Comparison of ENCODE assay signal across 15 cellular contexts in genomic region chr21:27362249-27362648, GRCh38.
DNase-seq lines count a peak whose midpoint lies in the region; ATAC-seq, FAIRE-seq and TF ChIP-seq lines count a peak whose summit lies in the region.
"Had no signal": no experiment of that assay in that cellular context is flagged by ENCODE, and none has a peak within 500 bp of the region (broad histone marks: within the 10 kb centered on the region; RNA-seq: fewer than 3 reads in every experiment).

No MANE protein-coding gene starts in this region.

- no peaks in the 10 kb centered on the region for H3K9me3 Mint-ChIP-seq in endodermal cell
- H3K9me3 Mint-ChIP-seq in osteocyte (ENCODE audit: unreplicated experiment) = peaks cover 18% of the 10 kb centered on the region
- H3K9me3 Mint-ChIP-seq: activated naive CD4-positive, alpha-beta T cell treated with anti-CD3 and anti-CD28 coated beads, Interleukin-2, amount 50 U/mL, for 24 hours had no signal

- in situ Hi-C loops in HAP-1 (cut with MboI; ENCODE audit: low sequenced_read_pairs) = no loop called here

- DNase-seq in SK-N-SH (no peak), endodermal cell (no peak), pons (ENCODE audit: low spot score) (peak; percentile 6), osteocyte (ENCODE audit: extremely low spot score, unreplicated experiment) (no peak), kidney (no peak), HAP-1 (ENCODE audit: low spot score in 2 of 2) (no peak)
- DNase-seq: erythroblast; NCI-H2081 treated with DMSO at 0.1 percent for 48 hours; NK-92 treated with Interleukin-12 subunit alpha and Interleukin-12 subunit beta, amount 100 ng/mL, for 24 hours; thyroid gland had no signal

- H3K4me3 ChIP-seq in SK-N-SH (ENCODE audit: low read depth in 2 of 2, low read length in 1 of 2) (no peak overlapping the region), OCI-LY1 (ENCODE audit: low read depth, low read length, poor library complexity, severe bottlenecking) (no peak overlapping the region), endodermal cell (ENCODE audit: low read length) (no peak overlapping the region), kidney (ENCODE audit: low read length in 2 of 2) (no peak overlapping the region), HAP-1 (no peak overlapping the region)
- H3K4me3 ChIP-seq: prostate gland, thyroid gland had no signal

- H3K4me1 ChIP-seq in SK-N-SH (ENCODE audit: control insufficient read depth in 1 of 2, insufficient read depth in 2 of 2, low read depth in 1 of 2, low read length in 1 of 2) = no peaks in the 10 kb centered on the region; a peak in 1 of 4 replicates
- no peaks in the 10 kb centered on the region for H3K4me1 ChIP-seq in OCI-LY1 (ENCODE audit: insufficient read depth, low read length, severe bottlenecking)
- no peaks in the 10 kb centered on the region for H3K4me1 ChIP-seq in endodermal cell (ENCODE audit: control insufficient read depth, insufficient read depth, low read length)
- H3K4me1 ChIP-seq in kidney (ENCODE audit: control insufficient read depth in 1 of 2, insufficient read depth in 1 of 2, low read depth in 1 of 2, low read length in 2 of 2) = no peaks in the 10 kb centered on the region
- H3K4me1 ChIP-seq in HAP-1 = no peaks in the 10 kb centered on the region
- H3K4me1 ChIP-seq: prostate gland, thyroid gland had no signal

- no peak overlapping the region for H3K27ac Mint-ChIP-seq in endodermal cell
- no peak overlapping the region for H3K27ac Mint-ChIP-seq in osteocyte (ENCODE audit: unreplicated experiment)
- H3K27ac Mint-ChIP-seq: activated naive CD4-positive, alpha-beta T cell treated with anti-CD3 and anti-CD28 coated beads, Interleukin-2, amount 50 U/mL, for 24 hours had no signal

- H3K27me3 ChIP-seq in SK-N-SH (ENCODE audit: insufficient read depth) (no peaks in the 10 kb centered on the region), OCI-LY1 (ENCODE audit: insufficient read depth, low read length) (no peaks in the 10 kb centered on the region), endodermal cell (ENCODE audit: control insufficient read depth, insufficient read depth, low read length, poor library complexity, severe bottlenecking) (no peaks in the 10 kb centered on the region), HAP-1 (ENCODE audit: low read depth) (no peaks in the 10 kb centered on the region)
- H3K27me3 ChIP-seq: thyroid gland had no signal

- H3K36me3 ChIP-seq in SK-N-SH (replicated peaks in 1 of 2; ENCODE audit: control insufficient read depth in 1 of 2, insufficient read depth in 2 of 2, low read length in 1 of 2) (no peaks in the 10 kb centered on the region), OCI-LY1 (ENCODE audit: insufficient read depth, low read length) (no peaks in the 10 kb centered on the region), endodermal cell (ENCODE audit: control insufficient read depth, insufficient read depth, low read length) (no peaks in the 10 kb centered on the region), kidney (ENCODE audit: control insufficient read depth in 1 of 2, insufficient read depth in 2 of 2, low read length in 2 of 2) (no peaks in the 10 kb centered on the region), HAP-1 (replicated peaks) (no peaks in the 10 kb centered on the region)
- H3K36me3 ChIP-seq: prostate gland, thyroid gland had no signal

- H3F3A ChIP-seq in SK-N-SH (replicated peaks; ENCODE audit: insufficient read depth) (peaks cover 3% of the 10 kb centered on the region), OCI-LY1 (ENCODE audit: insufficient read depth, low read length) (no peaks in the 10 kb centered on the region)

- no peak for FAIRE-seq in kidney (lab: Jason Lieb, UNC)

- WGBS in SK-N-SH (ENCODE audit: low lambda C conversion rate) = 92% methylated on average over 1 of the region's 1 CpG
- WGBS in endodermal cell (ENCODE audit: insufficient coverage in 1 of 2, insufficient read length in 1 of 2), 2 experiments = 93% methylated on average over 1 of the region's 1 CpG; no CpG with 5 or more reads in 1 of the 2 experiments

- H3K4me2 ChIP-seq in SK-N-SH (no peak overlapping the region), OCI-LY1 (ENCODE audit: low read length) (no peak overlapping the region)
- H3K4me2 ChIP-seq: KMS-11 had no signal

- TF ChIP-seq RAD21 in SK-N-SH (IDR thresholded peaks at IDR 0.05; ENCODE audit: low read length) = no peak

- H3K9me3 ChIP-seq in SK-N-SH = no peaks in the 10 kb centered on the region
- no peaks in the 10 kb centered on the region for H3K9me3 ChIP-seq in OCI-LY1 (ENCODE audit: low read length)
- H3K9me3 ChIP-seq in endodermal cell (ENCODE audit: control insufficient read depth, low read length) = no peaks in the 10 kb centered on the region
- H3K9me3 ChIP-seq in kidney (ENCODE audit: control insufficient read depth in 1 of 2, low read length in 2 of 2) = no peaks in the 10 kb centered on the region
- no peaks in the 10 kb centered on the region for H3K9me3 ChIP-seq in HAP-1
- H3K9me3 ChIP-seq: prostate gland, thyroid gland had no signal

- no peak for ATAC-seq in SK-N-SH treated with all-trans-retinoic acid at 6 μM for 48 hours

- H3K4me1 Mint-ChIP-seq in endodermal cell (peaks cover 10% of the 10 kb centered on the region), osteocyte (ENCODE audit: unreplicated experiment) (peaks cover 26% of the 10 kb centered on the region)
- H3K4me1 Mint-ChIP-seq: activated naive CD4-positive, alpha-beta T cell treated with anti-CD3 and anti-CD28 coated beads, Interleukin-2, amount 50 U/mL, for 24 hours had no signal

- H3K79me2 ChIP-seq in SK-N-SH (ENCODE audit: insufficient read depth) (no peaks in the 10 kb centered on the region), OCI-LY1 (ENCODE audit: insufficient read depth, low read length) (no peaks in the 10 kb centered on the region)

- no peaks in the 10 kb centered on the region for H3K36me3 Mint-ChIP-seq in endodermal cell (ENCODE audit: low read depth)
- H3K36me3 Mint-ChIP-seq in osteocyte (ENCODE audit: unreplicated experiment) = peaks cover 3% of the 10 kb centered on the region
- H3K36me3 Mint-ChIP-seq: activated naive CD4-positive, alpha-beta T cell treated with anti-CD3 and anti-CD28 coated beads, Interleukin-2, amount 50 U/mL, for 24 hours had no signal

- intact Hi-C loops in kidney (cut with DNase I) = no loop called here

- H3K9me2 ChIP-seq in SK-N-SH (no peaks in the 10 kb centered on the region), OCI-LY1 (ENCODE audit: low read depth, low read length) (no peaks in the 10 kb centered on the region)

- peak; percentile 30 for TF ChIP-seq CTCF in SK-N-SH (IDR thresholded peaks at IDR 0.05)
- TF ChIP-seq CTCF in OCI-LY1 (IDR thresholded peaks at IDR 0.05; ENCODE audit: low read length) = peak; percentile 9; the same call in 1 of the 2 replicates
- TF ChIP-seq CTCF in endodermal cell (conservative IDR thresholded peaks at IDR 0.05) = peak; percentile 68
- TF ChIP-seq CTCF in osteocyte (IDR thresholded peaks at IDR 0.05) = no peak
- no peak for TF ChIP-seq CTCF in kidney (IDR thresholded peaks at IDR 0.05; ENCODE audit: borderline replicate concordance, extremely low read depth, insufficient read depth)

- TF ChIP-seq EP300 in SK-N-SH (IDR thresholded peaks at IDR 0.05; ENCODE audit: borderline replicate concordance in 1 of 2, low read depth in 1 of 2, low read length in 1 of 2) = no peak

- H2AFZ ChIP-seq in SK-N-SH (ENCODE audit: low read depth) = no peak overlapping the region
- H2AFZ ChIP-seq in OCI-LY1 (ENCODE audit: low read length) = no peak overlapping the region

- H3K4me3 Mint-ChIP-seq in endodermal cell (no peak overlapping the region), osteocyte (ENCODE audit: unreplicated experiment) (no peak overlapping the region)
- H3K4me3 Mint-ChIP-seq: activated naive CD4-positive, alpha-beta T cell treated with anti-CD3 and anti-CD28 coated beads, Interleukin-2, amount 50 U/mL, for 24 hours had no signal

- no peaks in the 10 kb centered on the region for H4K20me1 ChIP-seq in SK-N-SH (ENCODE audit: insufficient read depth)
- H4K20me1 ChIP-seq in OCI-LY1 (ENCODE audit: insufficient read depth, low read length) = no peaks in the 10 kb centered on the region

- CTCF ChIA-PET in SK-N-SH (lab: Yijun Ruan, JAX) = interaction anchor here (0.9 to 1.2 kb wide), 4 partner anchors 9 to 1383 kb away, joined by 3 to 5 read pairs (median 4); no protein-coding TSS in a partner anchor

- H3K9ac ChIP-seq in SK-N-SH = no peak overlapping the region
- H3K9ac ChIP-seq in OCI-LY1 (ENCODE audit: low read length) = no peak overlapping the region
- H3K9ac ChIP-seq in endodermal cell (ENCODE audit: extremely low read depth, low read length, poor library complexity, severe bottlenecking) = no peak overlapping the region
- no peak overlapping the region for H3K9ac ChIP-seq in kidney (ENCODE audit: low read length in 2 of 2)
- H3K9ac ChIP-seq: KMS-11 had no signal

- H3K27ac ChIP-seq in SK-N-SH (ENCODE audit: low read depth in 2 of 2, low read length in 1 of 2) (no peak overlapping the region), OCI-LY1 (ENCODE audit: low read depth, low read length, poor library complexity, severe bottlenecking) (no peak overlapping the region), endodermal cell (ENCODE audit: low read depth, low read length) (no peak overlapping the region), kidney (ENCODE audit: low read depth in 2 of 2, low read length in 2 of 2) (no peak overlapping the region)
- H3K27ac ChIP-seq: KMS-11, prostate gland, thyroid gland had no signal

- POLR2A ChIA-PET in SK-N-SH (lab: Yijun Ruan, JAX) = no interaction called here

- H3K27me3 Mint-ChIP-seq in endodermal cell (ENCODE audit: insufficient read depth) (peaks cover 5% of the 10 kb centered on the region), osteocyte (ENCODE audit: unreplicated experiment) (no peaks in the 10 kb centered on the region)
- H3K27me3 Mint-ChIP-seq: activated naive CD4-positive, alpha-beta T cell treated with anti-CD3 and anti-CD28 coated beads, Interleukin-2, amount 50 U/mL, for 24 hours had no signal

TF ChIP-seq in SK-N-SH, 30 proteins besides CTCF, POLR2A, EP300 and RAD21 (continues in another document):
- TF ChIP-seq FOSL2 (IDR thresholded peaks at IDR 0.05; ENCODE audit: borderline replicate concordance, low read depth) = no peak
- TF ChIP-seq USF1 (IDR thresholded peaks at IDR 0.05; ENCODE audit: borderline replicate concordance, low read depth) = no peak

TF ChIP-seq in SK-N-SH treated with all-trans-retinoic acid at 6 μM for 48 hours, 23 proteins besides CTCF, POLR2A, EP300 and RAD21:
- TF ChIP-seq, protein P1, sequence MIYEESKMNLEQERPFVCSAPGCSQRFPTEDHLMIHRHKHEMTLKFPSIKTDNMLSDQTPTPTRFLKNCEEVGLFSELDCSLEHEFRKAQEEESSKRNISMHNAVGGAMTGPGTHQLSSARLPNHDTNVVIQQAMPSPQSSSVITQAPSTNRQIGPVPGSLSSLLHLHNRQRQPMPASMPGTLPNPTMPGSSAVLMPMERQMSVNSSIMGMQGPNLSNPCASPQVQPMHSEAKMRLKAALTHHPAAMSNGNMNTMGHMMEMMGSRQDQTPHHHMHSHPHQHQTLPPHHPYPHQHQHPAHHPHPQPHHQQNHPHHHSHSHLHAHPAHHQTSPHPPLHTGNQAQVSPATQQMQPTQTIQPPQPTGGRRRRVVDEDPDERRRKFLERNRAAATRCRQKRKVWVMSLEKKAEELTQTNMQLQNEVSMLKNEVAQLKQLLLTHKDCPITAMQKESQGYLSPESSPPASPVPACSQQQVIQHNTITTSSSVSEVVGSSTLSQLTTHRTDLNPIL (CRISPR knock-in tag; IDR thresholded peaks at IDR 0.05; ENCODE audit: low read depth) = no peak

Comparison
In these comparisons a context has a peak if more than half of its experiments do, and no peak if none do; other contexts are left out.
1. CTCF ChIP-seq: peak in SK-N-SH (single experiment), OCI-LY1 (single experiment) and endodermal cell (single experiment); none in osteocyte (single experiment) and kidney (single experiment).